Comparison of ENCODE assay signal across 12 cellular contexts in the genomic region with DNA sequence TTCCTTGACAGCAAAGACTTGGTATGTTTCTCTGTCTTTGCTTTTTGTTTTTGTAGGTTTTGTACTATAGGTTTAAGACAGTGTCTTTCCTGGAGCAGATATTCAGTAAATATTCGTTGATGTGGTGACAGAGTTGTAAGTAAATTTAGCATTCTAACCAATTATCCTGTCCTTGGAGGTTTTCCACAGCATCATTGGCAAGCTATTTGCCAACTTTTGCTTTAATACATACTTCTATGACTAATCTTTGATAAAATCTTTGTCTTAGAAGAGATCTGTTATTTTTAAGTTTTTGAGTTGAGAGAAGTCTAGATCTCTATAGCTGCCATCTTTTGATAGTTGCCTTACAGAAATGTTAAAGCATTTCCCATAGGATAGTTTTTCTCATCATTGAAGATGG. TPM values are rescaled to one million over a fixed set of nuclear protein-coding genes. Genes with fewer than 3 reads are reported as not detected.
A peak's percentile ranks its signal among the peaks of the same experiment; 100 is the strongest.
DNase-seq lines count a peak whose midpoint lies in the region; ATAC-seq and TF ChIP-seq lines count a peak whose summit lies in the region.
"Had no signal": no experiment of that assay in that cellular context is flagged by ENCODE, and none has a peak within 500 bp of the region (broad histone marks: within the 10 kb centered on the region; RNA-seq: fewer than 3 reads in every experiment).

No MANE protein-coding gene starts in this region.

- peaks cover 31 to 48% of the 10 kb centered on the region in 2 experiments for H3K4me1 ChIP-seq in HCT116 (ENCODE audit: control insufficient read depth in 1 of 2, insufficient read depth in 2 of 2, low read length in 2 of 2)
- peaks cover 43 to 58% of the 10 kb centered on the region in 2 donors for H3K4me1 ChIP-seq in naive thymus-derived CD4-positive, alpha-beta T cell (ENCODE audit: control insufficient read depth in 2 of 2, insufficient read depth in 2 of 2, low read length in 2 of 2)

- no peaks in the 10 kb centered on the region for H3K36me3 ChIP-seq in HCT116 (ENCODE audit: control insufficient read depth in 1 of 2, insufficient read depth in 2 of 2, low read length in 2 of 2)
- H3K36me3 ChIP-seq in brain microvascular endothelial cell (replicated peaks), result no peaks in the 10 kb centered on the region
- peaks cover 0 to 6% (median 0%) of the 10 kb centered on the region in 3 experiments for H3K36me3 ChIP-seq in naive thymus-derived CD4-positive, alpha-beta T cell (ENCODE audit: control insufficient read depth in 2 of 3, insufficient read depth in 3 of 3, low read length in 3 of 3)

- TF ChIP-seq RAD21 in HCT116 (IDR thresholded peaks at IDR 0.05; ENCODE audit: low read depth), result no peak

- H3K9ac ChIP-seq in HCT116 (ENCODE audit: low read length), result no peak overlapping the region

- H3K27ac ChIP-seq in 22Rv1, result peak overlapping the region; percentile 93
- H3K27ac ChIP-seq in HCT116 (ENCODE audit: low read depth, low read length), result no peak overlapping the region
- H3K27ac ChIP-seq in brain microvascular endothelial cell, result no peak overlapping the region
- H3K27ac ChIP-seq in naive thymus-derived CD4-positive, alpha-beta T cell (ENCODE audit: low read depth, low read length), result peak overlapping the region; percentile 100
- H3K27ac ChIP-seq: C4-2B, HL-60 had no signal

- TF ChIP-seq CTCF in 22Rv1 (IDR thresholded peaks at IDR 0.05) (no peak), HCT116 (IDR thresholded peaks at IDR 0.05 in 2 of 3, conservative IDR thresholded peaks at IDR 0.05 in 1 of 3; ENCODE audit: borderline replicate concordance in 1 of 3, insufficient read depth in 1 of 3, low read depth in 2 of 3, low read length in 2 of 3) (no peak), brain microvascular endothelial cell (IDR thresholded peaks at IDR 0.05; ENCODE audit: low read depth, low read length, missing control alignments) (no peak)

- peaks cover 87% of the 10 kb centered on the region for H3K79me2 ChIP-seq in HCT116 (ENCODE audit: insufficient read depth, low read length)

- H2AFZ ChIP-seq in HCT116 (ENCODE audit: low read depth, low read length, poor library complexity, severe bottlenecking), result no peak overlapping the region

- no peak for ATAC-seq in HCT116
- no peak for ATAC-seq in naive thymus-derived CD4-positive, alpha-beta T cell

- RAD21 ChIA-PET in HCT116 (lab: Charles Lee; ENCODE audit: low non-redundant PET in 1 of 2, low total read pairs in 2 of 2, uncharacterized antibody in 2 of 2, unreplicated experiment in 2 of 2), result interaction anchor here in 1 of 2 experiments (0.9 kb wide), 1 partner anchor 31 kb away, joined by 3 read pairs; no protein-coding TSS in a partner anchor

- peak overlapping the region; percentile 89 for H3K4me2 ChIP-seq in HCT116 (ENCODE audit: low read length)

- peaks cover 0 to 3% (median 0%) of the 10 kb centered on the region in 11 donors for H3K9me3 Mint-ChIP-seq in naive thymus-derived CD4-positive, alpha-beta T cell

- peak overlapping the region in 1 of 10 donors; percentile 64 for H3K4me3 Mint-ChIP-seq in naive thymus-derived CD4-positive, alpha-beta T cell

- H3K9me2 ChIP-seq in HCT116 (ENCODE audit: insufficient read depth), result no peaks in the 10 kb centered on the region

- H3K27ac Mint-ChIP-seq in naive thymus-derived CD4-positive, alpha-beta T cell, result peak overlapping the region in 3 of 9 donors; percentile 63 to 94 (median 67)

- no peaks in the 10 kb centered on the region for H3K36me3 Mint-ChIP-seq in naive thymus-derived CD4-positive, alpha-beta T cell

- CTCF ChIA-PET in HCT116 (lab: Charles Lee), result interaction anchor here (1.0 to 1.2 kb wide), 2 partner anchors 46 to 199 kb away, joined by 3 read pairs; no protein-coding TSS in a partner anchor
- CTCF ChIA-PET in naive thymus-derived CD4-positive, alpha-beta T cell (lab: Charles Lee), result interaction anchor here (1.2 to 2.4 kb wide), 2 partner anchors 47 to 57 kb away, joined by 3 to 12 read pairs; no protein-coding TSS in a partner anchor

- H3K4me1 Mint-ChIP-seq in naive thymus-derived CD4-positive, alpha-beta T cell, result peaks cover 22 to 56% (median 28%) of the 10 kb centered on the region in 7 donors

- POLR2A ChIA-PET in HCT116 (lab: Charles Lee), result no interaction called here
- POLR2A ChIA-PET in naive thymus-derived CD4-positive, alpha-beta T cell (lab: Charles Lee), result no interaction called here

- no peak for DNase-seq in HCT116 (ENCODE audit: low read depth, low spot score)
- peak; percentile 23 for DNase-seq in brain microvascular endothelial cell
- no peak for DNase-seq in naive thymus-derived CD4-positive, alpha-beta T cell
- DNase-seq in AG08395 (ENCODE audit: low spot score), result no peak
- DNase-seq in stimulated activated naive CD4-positive, alpha-beta T cell (lab: John Stamatoyannopoulos, UW), result no peak
- DNase-seq in stimulated activated CD4-positive, alpha-beta T cell treated with anti-CD3 and anti-CD28 coated beads, Interleukin-1b, Interleukin-23, amount 100 ng/mL, for 48 hours, result no peak
- no peak for DNase-seq in retina
- DNase-seq: NCI-H1417 treated with DMSO at 0.1 percent for 48 hours, T-helper 9 cell had no signal

- H3K27me3 ChIP-seq in HCT116 (ENCODE audit: insufficient read depth, low read length) (no peaks in the 10 kb centered on the region), brain microvascular endothelial cell (replicated peaks) (no peaks in the 10 kb centered on the region)
- H3K27me3 ChIP-seq in naive thymus-derived CD4-positive, alpha-beta T cell (ENCODE audit: control insufficient read depth in 2 of 2, insufficient read depth in 2 of 2, low read length in 2 of 2), result no peaks in the 10 kb centered on the region

- TF ChIP-seq POLR2A in HCT116 (IDR thresholded peaks at IDR 0.05; ENCODE audit: borderline replicate concordance, extremely low read depth, insufficient read depth, insufficient read length), result no peak

- in situ Hi-C loops in brain microvascular endothelial cell (cut with HindIII; ENCODE audit: low pct_ligation_motif_present, low sequenced_read_pairs), result no loop called here

- no peaks in the 10 kb centered on the region for H3K9me3 ChIP-seq in HCT116 (ENCODE audit: control insufficient read depth in 1 of 2, insufficient read depth in 1 of 2, low read depth in 1 of 2, low read length in 2 of 2)
- no peaks in the 10 kb centered on the region for H3K9me3 ChIP-seq in naive thymus-derived CD4-positive, alpha-beta T cell (ENCODE audit: control insufficient read depth in 2 of 3, low read length in 3 of 3)

- peak overlapping the region in 1 of 2 experiments; percentile 24; a peak in 1 of 4 replicates for H3K4me3 ChIP-seq in HCT116 (replicated peaks in 1 of 2; ENCODE audit: low read depth in 1 of 2, low read length in 2 of 2)
- H3K4me3 ChIP-seq in brain microvascular endothelial cell (ENCODE audit: low read depth, low read length), result no peak overlapping the region
- no peak overlapping the region for H3K4me3 ChIP-seq in naive thymus-derived CD4-positive, alpha-beta T cell (ENCODE audit: low read length)

- intact Hi-C loops in HCT116 (cut with micrococcal nuclease), result no loop called here
- intact Hi-C loops in naive thymus-derived CD4-positive, alpha-beta T cell (cut with micrococcal nuclease), result loop anchor here (10.0 kb wide), 2 partner anchors 349 to 519 kb away; no protein-coding TSS in a partner anchor

- no peaks in the 10 kb centered on the region for H3K27me3 Mint-ChIP-seq in naive thymus-derived CD4-positive, alpha-beta T cell

- no TSS peak for BruUV-seq in HCT116 (replicated peaks; lab: Mats Ljungman, UMichigan)

- H4K20me1 ChIP-seq in HCT116 (ENCODE audit: insufficient read depth), result peaks cover 13% of the 10 kb centered on the region; the same call in 1 of the 2 replicates

TF ChIP-seq in HCT116, 20 proteins besides CTCF, POLR2A, EP300 and RAD21:
- no peak for TF ChIP-seq EZH2phosphoT487 (IDR thresholded peaks at IDR 0.05; ENCODE audit: borderline replicate concordance)
- TF ChIP-seq, protein P1, sequence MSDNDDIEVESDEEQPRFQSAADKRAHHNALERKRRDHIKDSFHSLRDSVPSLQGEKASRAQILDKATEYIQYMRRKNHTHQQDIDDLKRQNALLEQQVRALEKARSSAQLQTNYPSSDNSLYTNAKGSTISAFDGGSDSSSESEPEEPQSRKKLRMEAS (IDR thresholded peaks at IDR 0.05), result no peak
- TF ChIP-seq ELF1 (IDR thresholded peaks at IDR 0.05; ENCODE audit: borderline replicate concordance, low read depth), result no peak
- TF ChIP-seq ZNF274 (IDR thresholded peaks at IDR 0.05; ENCODE audit: low read depth, low read length), result no peak
- no peak for TF ChIP-seq SP1 (IDR thresholded peaks at IDR 0.05; ENCODE audit: low read depth)
- no peak for TF ChIP-seq POLR2AphosphoS5 (IDR thresholded peaks at IDR 0.05; ENCODE audit: low read depth, low read length)
- TF ChIP-seq CBX3 (IDR thresholded peaks at IDR 0.05; ENCODE audit: low read depth), result no peak
- TF ChIP-seq CEBPB (IDR thresholded peaks at IDR 0.05; ENCODE audit: low read depth), result no peak
TF ChIP-seq in HCT116: peak in this region for 0.

RNA-seq across cellular contexts. Expression of gene USP47, which starts 3.8 kb away (rescaled TPM):
- total RNA-seq in HCT116 (2021; ENCODE audit: unreplicated experiment), result 18.9 TPM
- polyA plus RNA-seq in HCT116 (2012), result 7.6 and 8.9 TPM in 2 replicates
- total RNA-seq in naive thymus-derived CD4-positive, alpha-beta T cell, result 10 to 100 TPM; 45.6 to 71.8 (median 59.1) TPM
- polyA plus RNA-seq in naive thymus-derived CD4-positive, alpha-beta T cell, result 10 to 100 TPM; 42.1 to 72.4 TPM

Comparison
In these comparisons a context has a peak if more than half of its experiments do, and no peak if none do; other contexts are left out.
1. H3K27ac ChIP-seq: peak in 22Rv1 (single experiment) and naive thymus-derived CD4-positive, alpha-beta T cell (single experiment); none in HCT116 (single experiment) and brain microvascular endothelial cell (single experiment).